8 cellular contexts compared by ENCODE assay signal in genomic region chr11:72222106-72222891, GRCh38. TPM values are rescaled to one million over a fixed set of nuclear protein-coding genes. Genes with fewer than 3 reads are reported as not detected.
A peak's percentile ranks its signal among the peaks of the same experiment; 100 is the strongest.
DNase-seq lines count a peak whose midpoint lies in the region; ATAC-seq and TF ChIP-seq lines count a peak whose summit lies in the region.

No MANE protein-coding gene starts in this region.

- peaks cover 8% of the 10 kb centered on the region for H3K4me1 ChIP-seq in fibroblast of lung (ENCODE audit: control insufficient read depth, extremely low read depth, insufficient read depth, low read length)

- H4K20me1 ChIP-seq in fibroblast of lung (ENCODE audit: control insufficient read depth, extremely low read depth, insufficient read depth, low read length), result no peaks in the 10 kb centered on the region

- peaks cover 9% of the 10 kb centered on the region for H3K27me3 ChIP-seq in fibroblast of lung (ENCODE audit: control insufficient read depth, insufficient read depth, low read length)

- POLR2A ChIA-PET in RWPE1 (lab: Yijun Ruan, JAX; ENCODE audit: low non-redundant PET), result no interaction called here

- peaks cover 28% of the 10 kb centered on the region for H3K79me2 ChIP-seq in fibroblast of lung (ENCODE audit: control insufficient read depth, insufficient read depth, low read length)

- H3K4me2 ChIP-seq in fibroblast of lung (ENCODE audit: extremely low read depth, insufficient read depth, low read length), result peak overlapping the region; percentile 89

- H3K4me3 ChIP-seq in GM12864 (ENCODE audit: low read depth, low read length) (peak overlapping the region; percentile 79), fibroblast of lung (replicated peaks in 1 of 4; ENCODE audit: control extremely low read depth in 1 of 4, insufficient read depth in 1 of 4, low read depth in 3 of 4, low read length in 4 of 4) (peak overlapping the region; percentile 65 to 97 (median 82)), retinal pigment epithelial cell (ENCODE audit: low read length) (peak overlapping the region; percentile 91)

- H3K36me3 ChIP-seq in fibroblast of lung (ENCODE audit: control insufficient read depth, insufficient read depth, low read length), result no peaks in the 10 kb centered on the region

- CTCF ChIA-PET in RWPE1 (lab: Yijun Ruan, JAX), result interaction anchor here (1.1 to 1.5 kb wide), 3 partner anchors 144 to 211 kb away, joined by 4 to 5 read pairs (median 4); no protein-coding TSS in a partner anchor

- H3K9ac ChIP-seq in fibroblast of lung (ENCODE audit: insufficient read depth, low read length), result no peak overlapping the region

- H3K27ac ChIP-seq in RWPE1 (peak overlapping the region; percentile 98), fibroblast of lung (ENCODE audit: insufficient read depth, low read length) (no peak overlapping the region)

- H3K9me3 ChIP-seq in fibroblast of lung (ENCODE audit: control insufficient read depth, insufficient read depth, low read depth, low read length), result no peaks in the 10 kb centered on the region

- no peak for TF ChIP-seq CTCF in GM12864 (IDR thresholded peaks at IDR 0.05; ENCODE audit: low read depth, low read length, missing control alignments)
- TF ChIP-seq CTCF in RWPE1 (conservative IDR thresholded peaks at IDR 0.05; ENCODE audit: low read depth), result no peak
- TF ChIP-seq CTCF in fibroblast of lung (conservative IDR thresholded peaks at IDR 0.05 in 1 of 2, IDR thresholded peaks at IDR 0.05 in 1 of 2; ENCODE audit: low read depth in 1 of 2, low read length in 2 of 2), result no peak
- TF ChIP-seq CTCF in retinal pigment epithelial cell (conservative IDR thresholded peaks at IDR 0.05; ENCODE audit: low read depth, low read length), result no peak

- ATAC-seq in HG03378 (IDR thresholded peaks at IDR 0.05; ENCODE audit: unreplicated experiment), result no peak
- no peak for ATAC-seq in HG03460 (IDR thresholded peaks at IDR 0.05; ENCODE audit: unreplicated experiment)
- no peak for ATAC-seq in GM21381 (IDR thresholded peaks at IDR 0.05; ENCODE audit: unreplicated experiment)

- H2AFZ ChIP-seq in fibroblast of lung (ENCODE audit: low read length), result peak overlapping the region; percentile 69

- DNase-seq in GM12864 (ENCODE audit: low read depth) (no peak), RWPE1 (ENCODE audit: low spot score) (no peak), fibroblast of lung (ENCODE audit: low read depth in 2 of 2) (no peak), retinal pigment epithelial cell (ENCODE audit: low read depth) (no peak), T1000 (lab: John Stamatoyannopoulos, UW) (no peak)

RNA-seq across cellular contexts. Expression of gene INPPL1, which starts 2.3 kb away (rescaled TPM):
- total RNA-seq in fibroblast of lung, result 62.9 and 102 TPM in 2 replicates
- 60.3 and 76.9 TPM in 2 replicates for polyA plus RNA-seq in fibroblast of lung
- 45.6 and 57.1 TPM in 2 replicates for polyA plus RNA-seq in fibroblast of lung (2012)
- polyA minus RNA-seq in fibroblast of lung (ENCODE audit: low replicate concordance), result 152 and 169 TPM in 2 replicates

RNA-seq across cellular contexts. Expression of gene FOLR2, which starts 5.7 kb away (rescaled TPM):
- not detected in 2 replicates for total RNA-seq in fibroblast of lung
- polyA plus RNA-seq in fibroblast of lung, result not detected in 2 replicates
- not detected in 2 replicates for polyA plus RNA-seq in fibroblast of lung (2012)
- polyA minus RNA-seq in fibroblast of lung (ENCODE audit: low replicate concordance), result not detected in 2 replicates

RNA-seq across cellular contexts. Expression of gene PHOX2A, which starts 21.7 kb away (rescaled TPM):
- not detected in 2 replicates for total RNA-seq in fibroblast of lung
- not detected in 2 replicates for polyA plus RNA-seq in fibroblast of lung
- not detected in 2 replicates for polyA plus RNA-seq in fibroblast of lung (2012)
- not detected in 2 replicates for polyA minus RNA-seq in fibroblast of lung (ENCODE audit: low replicate concordance)

RNA-seq across cellular contexts. Expression of gene FOLR1, which starts 30.4 kb away (rescaled TPM):
- total RNA-seq in fibroblast of lung, result not detected in 2 replicates
- polyA plus RNA-seq in fibroblast of lung, result 0.14 and 0.15 TPM in 2 replicates
- polyA plus RNA-seq in fibroblast of lung (2012), result 0.22 and 0.28 TPM in 2 replicates
- polyA minus RNA-seq in fibroblast of lung (ENCODE audit: low replicate concordance), result not detected in 2 replicates
